In genomic region chr12:18158774-18159557, GRCh38 we compare ENCODE assay signal across 8 cellular contexts.
DNase-seq lines count a peak whose midpoint lies in the region; ATAC-seq, FAIRE-seq and TF ChIP-seq lines count a peak whose summit lies in the region.

No MANE protein-coding gene starts in this region.

- no peak overlapping the region for H3K4me2 ChIP-seq in PC-9

- no peaks in the 10 kb centered on the region for H3K79me2 ChIP-seq in PC-9 (ENCODE audit: low read depth)

- no peak for TF ChIP-seq EP300 in ovary (IDR thresholded peaks at IDR 0.05)

- H3K36me3 ChIP-seq in right atrium auricular region (no peaks in the 10 kb centered on the region), HEK293 (ENCODE audit: control insufficient read depth in 2 of 2, insufficient read depth in 1 of 2, low read length in 2 of 2) (no peaks in the 10 kb centered on the region), PC-9 (ENCODE audit: low read depth) (no peaks in the 10 kb centered on the region), small intestine (ENCODE audit: control insufficient read depth in 2 of 2, insufficient read depth in 2 of 2, low read length in 2 of 2) (no peaks in the 10 kb centered on the region), ovary (no peaks in the 10 kb centered on the region)

- no TSS peak for BruUV-seq in PC-9 (replicated peaks; lab: Mats Ljungman, UMichigan)

- DNase-seq in right atrium auricular region (ENCODE audit: low spot score) (no peak), right cardiac atrium (no peak), PC-9 (peak in 1 of 2 experiments; percentile 27), epithelial cell of proximal tubule (ENCODE audit: low read depth) (no peak), small intestine (peak; percentile 54), retina (no peak), ovary (no peak)

- no peaks in the 10 kb centered on the region for H4K20me1 ChIP-seq in PC-9 (ENCODE audit: insufficient read depth)

- POLR2A ChIA-PET in HEK293 (lab: Yijun Ruan, JAX) (no interaction called here), PC-9 (lab: Charles Lee; ENCODE audit: unreplicated experiment) (no interaction called here)

- no peaks in the 10 kb centered on the region for H3K4me1 ChIP-seq in right atrium auricular region
- no peaks in the 10 kb centered on the region for H3K4me1 ChIP-seq in right cardiac atrium (ENCODE audit: control insufficient read depth, insufficient read depth, low read length)
- H3K4me1 ChIP-seq in HEK293 (ENCODE audit: control insufficient read depth, insufficient read depth, low read length) = no peaks in the 10 kb centered on the region
- H3K4me1 ChIP-seq in PC-9 (replicated peaks; ENCODE audit: insufficient read depth) = no peaks in the 10 kb centered on the region
- no peaks in the 10 kb centered on the region for H3K4me1 ChIP-seq in small intestine (ENCODE audit: control insufficient read depth in 2 of 2, insufficient read depth in 1 of 2, low read depth in 1 of 2, low read length in 1 of 2)
- H3K4me1 ChIP-seq in ovary (ENCODE audit: insufficient read depth) = no peaks in the 10 kb centered on the region

- CTCF ChIA-PET in HEK293 (lab: Yijun Ruan, JAX) = interaction anchor here (0.6 to 3.5 kb wide), 14 partner anchors 9 to 1074 kb away, joined by 3 to 30 read pairs (median 4); no protein-coding TSS in a partner anchor
- CTCF ChIA-PET in PC-9 (lab: Charles Lee) = no interaction called here

- no peak for FAIRE-seq in small intestine (lab: Jason Lieb, UNC)

- no peak overlapping the region for H2AFZ ChIP-seq in PC-9

- 74% methylated on average over 6 of the region's 6 CpGs for WGBS in right cardiac atrium
- 68 to 78% (median 73%) methylated on average over 6 of the region's 6 CpGs for WGBS in small intestine, 3 donors
- WGBS in ovary, 3 donors = 82 to 84% (median 83%) methylated on average over 6 of the region's 6 CpGs

- H3K27me3 ChIP-seq in right atrium auricular region (no peaks in the 10 kb centered on the region), right cardiac atrium (ENCODE audit: control insufficient read depth, insufficient read depth) (no peaks in the 10 kb centered on the region), PC-9 (ENCODE audit: insufficient read depth, low read depth) (no peaks in the 10 kb centered on the region), small intestine (ENCODE audit: control insufficient read depth in 2 of 2, insufficient read depth in 2 of 2, low read length in 2 of 2) (no peaks in the 10 kb centered on the region), ovary (no peaks in the 10 kb centered on the region)

- no peaks in the 10 kb centered on the region for H3F3A ChIP-seq in PC-9 (ENCODE audit: insufficient read depth, low read depth)

- H3K9me3 ChIP-seq in right atrium auricular region (peaks cover 0 to 19% of the 10 kb centered on the region in 2 donors), right cardiac atrium (ENCODE audit: control insufficient read depth, low read length) (no peaks in the 10 kb centered on the region), HEK293 (ENCODE audit: control insufficient read depth, insufficient read depth, low read depth, low read length) (no peaks in the 10 kb centered on the region; the same call in 1 of the 2 replicates), PC-9 (ENCODE audit: insufficient read depth, low read depth) (peaks cover 4% of the 10 kb centered on the region; the same call in 1 of the 2 replicates), small intestine (ENCODE audit: control insufficient read depth, low read depth) (no peaks in the 10 kb centered on the region), ovary (no peaks in the 10 kb centered on the region)

- TF ChIP-seq CTCF in right atrium auricular region (IDR thresholded peaks at IDR 0.05) (peak; percentile 18 to 60), HEK293 (tag by site-specific recombination; IDR thresholded peaks at IDR 0.05) (no peak), PC-9 (conservative IDR thresholded peaks at IDR 0.05) (peak; percentile 84), epithelial cell of proximal tubule (conservative IDR thresholded peaks at IDR 0.05; ENCODE audit: low read depth, low read length) (peak; percentile 98), ovary (IDR thresholded peaks at IDR 0.05) (no peak)

- no peak for TF ChIP-seq POLR2A in ovary (IDR thresholded peaks at IDR 0.05)

- intact Hi-C loops in right cardiac atrium (cut with DNase I) (loop anchor here in 1 of 4 donors (10.0 kb wide), 1 partner anchor 66 kb away; no protein-coding TSS in a partner anchor), PC-9 (cut with micrococcal nuclease; ENCODE audit: unreplicated experiment) (no loop called here), ovary (cut with DNase I) (no loop called here)

- H3K27ac ChIP-seq in right atrium auricular region (no peak overlapping the region), right cardiac atrium (ENCODE audit: low read length) (no peak overlapping the region), HEK293 (ENCODE audit: extremely low read depth, low read depth, low read length) (no peak overlapping the region), PC-9 (no peak overlapping the region), small intestine (ENCODE audit: low read depth in 1 of 2, low read length in 1 of 2) (no peak overlapping the region), ovary (no peak overlapping the region)

- no peak overlapping the region for H3K4me3 ChIP-seq in right atrium auricular region
- H3K4me3 ChIP-seq in right cardiac atrium (ENCODE audit: low read length) = no peak overlapping the region
- H3K4me3 ChIP-seq in HEK293 (ENCODE audit: low read depth, low read length) = no peak overlapping the region
- H3K4me3 ChIP-seq in PC-9 = no peak overlapping the region
- no peak overlapping the region for H3K4me3 ChIP-seq in epithelial cell of proximal tubule (ENCODE audit: low read depth, low read length)
- H3K4me3 ChIP-seq in small intestine (ENCODE audit: low read depth in 1 of 2, low read length in 2 of 2) = no peak overlapping the region
- no peak overlapping the region for H3K4me3 ChIP-seq in ovary

- ATAC-seq in right cardiac atrium = no peak

- H3K9me2 ChIP-seq in PC-9 (ENCODE audit: insufficient read depth) = no peaks in the 10 kb centered on the region; the same call in 1 of the 2 replicates

TF ChIP-seq in HEK293, 187 proteins besides CTCF, POLR2A, EP300 and RAD21:
- TF ChIP-seq ZNF132 (tag by site-specific recombination; IDR thresholded peaks at IDR 0.05; ENCODE audit: borderline replicate concordance) (no peak), ZNF654 (tag by site-specific recombination; IDR thresholded peaks at IDR 0.05; ENCODE audit: low read depth) (peak; percentile 30), EGR2 (tag by site-specific recombination; IDR thresholded peaks at IDR 0.05; ENCODE audit: low read depth) (no peak), YY2 (tag by site-specific recombination; IDR thresholded peaks at IDR 0.05) (no peak), ZNF223 (tag by site-specific recombination; IDR thresholded peaks at IDR 0.05) (no peak), ZFP41 (tag by site-specific recombination; IDR thresholded peaks at IDR 0.05; ENCODE audit: borderline replicate concordance) (no peak), MYNN (tag by site-specific recombination; IDR thresholded peaks at IDR 0.05; ENCODE audit: borderline replicate concordance) (no peak)

Comparison
In these comparisons a context has a peak if more than half of its experiments do, and no peak if none do; other contexts are left out.
1. CTCF ChIP-seq: peak in right atrium auricular region (2 of 2), PC-9 (single experiment) and epithelial cell of proximal tubule (single experiment); none in HEK293 (single experiment) and ovary (0 of 3).